2 cellular contexts compared by ENCODE assay signal in genomic region chr6:88899569-88900316, GRCh38.
TF ChIP-seq lines count a peak whose summit lies in the region.

No MANE protein-coding gene starts in this region.

TF ChIP-seq in HepG2, 621 proteins besides CTCF, POLR2A, EP300 and RAD21:
- TF ChIP-seq ZNF749 (CRISPR knock-in tag; IDR thresholded peaks at IDR 0.05; ENCODE audit: borderline replicate concordance) = no peak
- TF ChIP-seq ZNF720 (CRISPR knock-in tag; IDR thresholded peaks at IDR 0.05) = no peak
- TF ChIP-seq ZNF510 (CRISPR knock-in tag; IDR thresholded peaks at IDR 0.05; ENCODE audit: low read depth) = no peak
- no peak for TF ChIP-seq SNAPC5 (CRISPR knock-in tag; IDR thresholded peaks at IDR 0.05; ENCODE audit: borderline replicate concordance)
- TF ChIP-seq, protein P1, sequence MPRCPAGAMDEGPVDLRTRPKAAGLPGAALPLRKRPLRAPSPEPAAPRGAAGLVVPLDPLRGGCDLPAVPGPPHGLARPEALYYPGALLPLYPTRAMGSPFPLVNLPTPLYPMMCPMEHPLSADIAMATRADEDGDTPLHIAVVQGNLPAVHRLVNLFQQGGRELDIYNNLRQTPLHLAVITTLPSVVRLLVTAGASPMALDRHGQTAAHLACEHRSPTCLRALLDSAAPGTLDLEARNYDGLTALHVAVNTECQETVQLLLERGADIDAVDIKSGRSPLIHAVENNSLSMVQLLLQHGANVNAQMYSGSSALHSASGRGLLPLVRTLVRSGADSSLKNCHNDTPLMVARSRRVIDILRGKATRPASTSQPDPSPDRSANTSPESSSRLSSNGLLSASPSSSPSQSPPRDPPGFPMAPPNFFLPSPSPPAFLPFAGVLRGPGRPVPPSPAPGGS (CRISPR knock-in tag; IDR thresholded peaks at IDR 0.05) = no peak
- TF ChIP-seq MIER3 (CRISPR knock-in tag; IDR thresholded peaks at IDR 0.05; ENCODE audit: borderline replicate concordance) = no peak

TF ChIP-seq in endothelial cell of umbilical vein, 7 proteins besides CTCF, POLR2A, EP300 and RAD21 (continued from another document):
- TF ChIP-seq POLR2AphosphoS5 (IDR thresholded peaks at IDR 0.05; ENCODE audit: insufficient read depth, low read depth, low read length) (no peak), EZH2 (IDR thresholded peaks at IDR 0.05; ENCODE audit: borderline replicate concordance, low read depth, low read length, severe bottlenecking) (no peak), GATA2 (IDR thresholded peaks at IDR 0.05; ENCODE audit: insufficient read depth, insufficient read length, low read depth, low read length) (no peak), MAX (IDR thresholded peaks at IDR 0.05; ENCODE audit: insufficient read depth, insufficient read length) (no peak), JUN (IDR thresholded peaks at IDR 0.05; ENCODE audit: borderline replicate concordance, insufficient read depth, insufficient read length, low read depth) (no peak), MYC (IDR thresholded peaks at IDR 0.05; ENCODE audit: low read depth, low read length) (no peak)
